In genomic region chr15:79967331-79968182, GRCh38 we compare ENCODE assay signal across 10 cellular contexts. TPM values are rescaled to one million over a fixed set of nuclear protein-coding genes. Genes with fewer than 3 reads are reported as not detected.
DNase-seq lines count a peak whose midpoint lies in the region; ATAC-seq, FAIRE-seq and TF ChIP-seq lines count a peak whose summit lies in the region.
"Had no signal": no experiment of that assay in that cellular context is flagged by ENCODE, and none has a peak within 500 bp of the region (broad histone marks: within the 10 kb centered on the region; RNA-seq: fewer than 3 reads in every experiment).

No MANE protein-coding gene starts in this region.

- no peaks in the 10 kb centered on the region for H3K36me3 Mint-ChIP-seq in GM23338 (ENCODE audit: low read depth)
- H3K36me3 Mint-ChIP-seq in stimulated activated effector memory CD8-positive, alpha-beta T cell treated with anti-CD3 and anti-CD28 coated beads, Interleukin-12 subunit alpha, Interleukin-12 subunit beta, amount 100 ng/mL, for 72 hours = peaks cover 56% of the 10 kb centered on the region
- H3K36me3 Mint-ChIP-seq in progenitor cell of endocrine pancreas (ENCODE audit: insufficient read depth) = no peaks in the 10 kb centered on the region
- H3K36me3 Mint-ChIP-seq in mesothelial cell of epicardium = no peaks in the 10 kb centered on the region

- in situ Hi-C loops in K562 (cut with MboI) = no loop called here

- BruUV-seq in K562 (replicated peaks; lab: Mats Ljungman, UMichigan) = no TSS peak

- no peaks in the 10 kb centered on the region for H3K36me3 ChIP-seq in GM23338 (ENCODE audit: insufficient read depth)
- no peaks in the 10 kb centered on the region for H3K36me3 ChIP-seq in K562 (ENCODE audit: control insufficient read depth, insufficient read depth, low read length)
- H3K36me3 ChIP-seq: thoracic aorta had no signal

- no peaks in the 10 kb centered on the region for H3K9me2 ChIP-seq in GM23338 (ENCODE audit: insufficient read depth)

- no peaks in the 10 kb centered on the region for H3K9me1 ChIP-seq in K562 (ENCODE audit: control insufficient read depth, insufficient read depth, low read length)

- H3K27ac Mint-ChIP-seq in GM23338 (no peak overlapping the region), progenitor cell of endocrine pancreas (no peak overlapping the region), mesothelial cell of epicardium (no peak overlapping the region)
- peak overlapping the region; percentile 99 for H3K27ac Mint-ChIP-seq in stimulated activated effector memory CD8-positive, alpha-beta T cell treated with anti-CD3 and anti-CD28 coated beads, Interleukin-12 subunit alpha, Interleukin-12 subunit beta, amount 100 ng/mL, for 72 hours
- H3K27ac Mint-ChIP-seq: nephron had no signal

- TF ChIP-seq RAD21 in K562 (CRISPR knock-in tag; conservative IDR thresholded peaks at IDR 0.05 in 1 of 2, IDR thresholded peaks at IDR 0.05 in 1 of 2) = no peak

- H3K79me2 ChIP-seq in GM23338 (replicated peaks; ENCODE audit: insufficient read depth) (no peaks in the 10 kb centered on the region), K562 (ENCODE audit: control insufficient read depth, insufficient read depth, low read length) (no peaks in the 10 kb centered on the region)

- no peaks in the 10 kb centered on the region for H3K27me3 Mint-ChIP-seq in GM23338 (ENCODE audit: insufficient read depth, low read depth, poor library complexity)
- H3K27me3 Mint-ChIP-seq in progenitor cell of endocrine pancreas = no peaks in the 10 kb centered on the region
- H3K27me3 Mint-ChIP-seq in mesothelial cell of epicardium (ENCODE audit: low read depth) = no peaks in the 10 kb centered on the region

- H3K9me3 Mint-ChIP-seq in GM23338 (no peaks in the 10 kb centered on the region), progenitor cell of endocrine pancreas (ENCODE audit: low read depth) (no peaks in the 10 kb centered on the region), mesothelial cell of epicardium (no peaks in the 10 kb centered on the region)
- no peaks in the 10 kb centered on the region for H3K9me3 Mint-ChIP-seq in stimulated activated effector memory CD8-positive, alpha-beta T cell treated with anti-CD3 and anti-CD28 coated beads, Interleukin-12 subunit alpha, Interleukin-12 subunit beta, amount 100 ng/mL, for 72 hours
- H3K9me3 Mint-ChIP-seq: nephron had no signal

- TF ChIP-seq POLR2A in K562 (conservative IDR thresholded peaks at IDR 0.05) = no peak

- FAIRE-seq in K562 (lab: Jason Lieb, UNC) = no peak

- ATAC-seq in GM23338 (no peak), K562 (no peak; the same call in 2 of the 3 replicates)
- ATAC-seq in stimulated activated effector memory CD8-positive, alpha-beta T cell treated with anti-CD3 and anti-CD28 coated beads, Interleukin-12 subunit alpha, Interleukin-12 subunit beta, amount 100 ng/mL, for 72 hours = peak; percentile 78

- H3K4me1 ChIP-seq in GM23338 (ENCODE audit: insufficient read depth) (peaks cover 6% of the 10 kb centered on the region; the same call in 1 of the 2 replicates), K562 (replicated peaks in 1 of 2; ENCODE audit: control insufficient read depth in 2 of 2, insufficient read depth in 2 of 2, low read length in 2 of 2) (peaks cover 3 to 29% of the 10 kb centered on the region in 2 experiments; a peak in 4 of 5 replicates)

- H3K9me3 ChIP-seq in K562 (replicated peaks; ENCODE audit: control insufficient read depth, insufficient read depth, low read depth, low read length) = no peaks in the 10 kb centered on the region
- H3K9me3 ChIP-seq: thoracic aorta had no signal

- H3K4me1 Mint-ChIP-seq in GM23338 (peaks cover 7% of the 10 kb centered on the region), progenitor cell of endocrine pancreas (ENCODE audit: low read depth) (no peaks in the 10 kb centered on the region), mesothelial cell of epicardium (peaks cover 15% of the 10 kb centered on the region)
- H3K4me1 Mint-ChIP-seq in stimulated activated effector memory CD8-positive, alpha-beta T cell treated with anti-CD3 and anti-CD28 coated beads, Interleukin-12 subunit alpha, Interleukin-12 subunit beta, amount 100 ng/mL, for 72 hours = peaks cover 55% of the 10 kb centered on the region

- POLR2A ChIA-PET in K562 (lab: Yijun Ruan, JAX) = interaction anchor here (0.7 to 2.0 kb wide), 2 partner anchors 9 to 10 kb away, joined by 3 to 9 read pairs; no protein-coding TSS in a partner anchor

- no peak for TF ChIP-seq CTCF in GM23338 (conservative IDR thresholded peaks at IDR 0.05; ENCODE audit: low read depth in 2 of 2)
- TF ChIP-seq CTCF in K562 (IDR thresholded peaks at IDR 0.05 in 2 of 3, conservative IDR thresholded peaks at IDR 0.05 in 1 of 3; ENCODE audit: insufficient read depth in 2 of 3, low read depth in 1 of 3, low read length in 3 of 3) = no peak
- TF ChIP-seq CTCF in progenitor cell of endocrine pancreas (IDR thresholded peaks at IDR 0.05; ENCODE audit: unreplicated experiment) = no peak
- TF ChIP-seq CTCF in mesothelial cell of epicardium (IDR thresholded peaks at IDR 0.05; ENCODE audit: unreplicated experiment) = no peak

- H3K9ac ChIP-seq in K562 (ENCODE audit: insufficient read depth in 1 of 2, low read depth in 2 of 2, low read length in 2 of 2) = no peak overlapping the region

- H3K27ac ChIP-seq in GM23338 (ENCODE audit: low read depth) = no peak overlapping the region
- H3K27ac ChIP-seq in K562 (ENCODE audit: extremely low read depth, low read depth, low read length) = peak overlapping the region; percentile 61; the same call in 1 of the 3 replicates
- H3K27ac ChIP-seq: thoracic aorta had no signal

- H3K27me3 ChIP-seq in GM23338 (ENCODE audit: insufficient read depth) (no peaks in the 10 kb centered on the region), K562 (ENCODE audit: control insufficient read depth in 2 of 2, insufficient read depth in 2 of 2, low read length in 2 of 2) (no peaks in the 10 kb centered on the region)

- H3K4me3 Mint-ChIP-seq in GM23338 (no peak overlapping the region), progenitor cell of endocrine pancreas (ENCODE audit: low read depth) (no peak overlapping the region), mesothelial cell of epicardium (no peak overlapping the region)
- H3K4me3 Mint-ChIP-seq in stimulated activated effector memory CD8-positive, alpha-beta T cell treated with anti-CD3 and anti-CD28 coated beads, Interleukin-12 subunit alpha, Interleukin-12 subunit beta, amount 100 ng/mL, for 72 hours = peak overlapping the region; percentile 72
- H3K4me3 Mint-ChIP-seq: nephron had no signal

- H4K20me1 ChIP-seq in GM23338 (replicated peaks; ENCODE audit: insufficient read depth) (no peaks in the 10 kb centered on the region), K562 (replicated peaks; ENCODE audit: control insufficient read depth, insufficient read depth, low read length) (no peaks in the 10 kb centered on the region)

- no peaks in the 10 kb centered on the region for H3F3A ChIP-seq in GM23338 (replicated peaks; ENCODE audit: low read depth)

- H3K4me3 ChIP-seq in GM23338 (no peak overlapping the region), K562 (no peak overlapping the region)
- H3K4me3 ChIP-seq: thoracic aorta had no signal

- CTCF ChIA-PET in K562 (lab: Yijun Ruan, JAX; ENCODE audit: low intra/inter-chr PET ratio) = no interaction called here

- 55% methylated on average over 9 of the region's 9 CpGs for WGBS in K562 (ENCODE audit: insufficient coverage, low coverage, missing lambda C conversion rate)

- intact Hi-C loops in K562 (cut with micrococcal nuclease) = no loop called here

- H3K4me2 ChIP-seq in GM23338 (no peak overlapping the region), K562 (ENCODE audit: insufficient read depth, low read length) (no peak overlapping the region)

- DNase-seq in GM23338 (ENCODE audit: low spot score) (no peak), K562 (ENCODE audit: extremely low read depth in 1 of 4, low spot score in 3 of 4) (no peak), progenitor cell of endocrine pancreas (ENCODE audit: low spot score, unreplicated experiment) (no peak), NCI-H1694 treated with DMSO at 0.1 percent for 48 hours (lab: John Stamatoyannopoulos, UW) (no peak), mesothelial cell of epicardium (ENCODE audit: low spot score in 2 of 2, unreplicated experiment in 2 of 2) (no peak)
- peak; percentile 56 for DNase-seq in activated CD4-positive, alpha-beta T cell treated with anti-CD3 and anti-CD28 coated beads for 48 hours
- DNase-seq in stimulated activated effector memory CD8-positive, alpha-beta T cell treated with anti-CD3 and anti-CD28 coated beads, Interleukin-12 subunit alpha, Interleukin-12 subunit beta, amount 100 ng/mL, for 72 hours (ENCODE audit: low spot score in 2 of 2) = peak; percentile 25 to 69
- DNase-seq: DMS153 had no signal

- H2AFZ ChIP-seq in GM23338 = peak overlapping the region; percentile 63
- peak overlapping the region; percentile 84 for H2AFZ ChIP-seq in K562 (ENCODE audit: low read depth, low read length)

- TF ChIP-seq EP300 in K562 (IDR thresholded peaks at IDR 0.05; ENCODE audit: low read length) = no peak

TF ChIP-seq in GM23338, 12 proteins besides CTCF, POLR2A, EP300 and RAD21 (continues in another document):
- TF ChIP-seq ZNF331 (CRISPR knock-in tag; IDR thresholded peaks at IDR 0.05; ENCODE audit: low read depth) = no peak

TF ChIP-seq in K562, 482 proteins besides CTCF, POLR2A, EP300 and RAD21 (continues in another document):
- TF ChIP-seq ZFP1 (CRISPR knock-in tag; IDR thresholded peaks at IDR 0.05) = no peak

RNA-seq across cellular contexts. Expression of gene BCL2A1, which starts 3.4 kb away (rescaled TPM):
- total RNA-seq in GM23338 (2014; rRNA removed; shearing (Covaris generic)) = not detected in 2 replicates
- polyA plus RNA-seq in GM23338 (2016; fragmentation: Nextera tagmentation; extraction: Ambion mirVana) = 0.28 TPM in 1 of 2 replicates, not detected in the other
- total RNA-seq in K562 (2011; cell fraction: chromatin; rRNA removed; ENCODE audit: low replicate concordance) = not detected in 2 replicates
- total RNA-seq in K562 (2011; cell fraction: nucleolus; rRNA removed) = not detected in 2 replicates
- total RNA-seq in K562 (2011; cell fraction: nucleoplasm; rRNA removed) = not detected in 2 replicates
- total RNA-seq in K562 (2014; rRNA removed) = 0.27 TPM in 1 of 2 replicates, not detected in the other
- total RNA-seq in K562 (2014; rRNA removed; fragmentation: Illumina TruSeq; extraction: Trizol) = not detected in 2 replicates
- total RNA-seq in K562 (2015; rRNA removed; fragmentation: Illumina TruSeq; extraction: Trizol) = 0.26 and 1.2 TPM in 2 replicates
- 0.54 TPM in 1 of 2 replicates, not detected in the other for total RNA-seq in K562 (2021)
- polyA plus RNA-seq in K562 (2011; rRNA removed) = 0.09 TPM in 1 of 2 replicates, not detected in the other
- polyA plus RNA-seq in K562 (2011; cell fraction: cytosol; rRNA removed) = not detected in 2 replicates
- polyA plus RNA-seq in K562 (2011; cell fraction: nucleus; rRNA removed) = not detected in 2 replicates
- 0.44 and 0.87 TPM in 2 replicates for polyA plus RNA-seq in K562 (2012)
- 0.26 TPM in 1 of 2 replicates, not detected in the other for polyA plus RNA-seq in K562 (2014; fragmentation: Illumina TruSeq; extraction: Trizol)
- under 1 TPM; 0.15 to 0.25 TPM for polyA plus RNA-seq in K562 (2014; fragmentation: Nextera tagmentation; extraction: Ambion mirVana)
- 0.11 and 0.66 TPM in 2 replicates for polyA plus RNA-seq in K562 (2014; rRNA removed)
- polyA minus RNA-seq in K562 (2011; rRNA and poly(A)+ RNA removed) = not detected in 2 replicates
- not detected in 2 replicates for polyA minus RNA-seq in K562 (2011; cell fraction: cytosol; rRNA and poly(A)+ RNA removed)
- not detected in 2 replicates for polyA minus RNA-seq in K562 (2011; cell fraction: nucleus; rRNA and poly(A)+ RNA removed)
- total RNA-seq in progenitor cell of endocrine pancreas = not detected in 2 replicates
- 0.23 to 0.71 TPM (median 0.49 TPM) in 3 replicates for total RNA-seq in mesothelial cell of epicardium

Comparison
In these comparisons a context has a peak if more than half of its experiments do, and no peak if none do; other contexts are left out.
1. DNase-seq: peak in activated CD4-positive, alpha-beta T cell treated with anti-CD3 and anti-CD28 coated beads for 48 hours (single experiment) and stimulated activated effector memory CD8-positive, alpha-beta T cell treated with anti-CD3 and anti-CD28 coated beads, Interleukin-12 subunit alpha, Interleukin-12 subunit beta, amount 100 ng/mL, for 72 hours (2 of 2); none in GM23338 (single experiment), K562 (0 of 4), progenitor cell of endocrine pancreas (single experiment), NCI-H1694 treated with DMSO at 0.1 percent for 48 hours (single experiment) and mesothelial cell of epicardium (0 of 2).